In genomic region chr5:35954175-35954574, GRCh38 we compare ENCODE assay signal across 29 cellular contexts. TPM values are rescaled to one million over a fixed set of nuclear protein-coding genes. Genes with fewer than 3 reads are reported as not detected.
DNase-seq lines count a peak whose midpoint lies in the region; ATAC-seq and TF ChIP-seq lines count a peak whose summit lies in the region.
"Had no signal": no experiment of that assay in that cellular context is flagged by ENCODE, and none has a peak within 500 bp of the region (broad histone marks: within the 10 kb centered on the region; RNA-seq: fewer than 3 reads in every experiment).

No MANE protein-coding gene starts in this region.

- peaks cover 4% of the 10 kb centered on the region for H3K4me1 Mint-ChIP-seq in activated CD4-positive, alpha-beta T cell treated with anti-CD3 and anti-CD28 coated beads for 36 hours
- H3K4me1 Mint-ChIP-seq in CD4-positive, alpha-beta T cell (ENCODE audit: low read depth) = peaks cover 9% of the 10 kb centered on the region
- H3K4me1 Mint-ChIP-seq in WTC11 = no peaks in the 10 kb centered on the region
- H3K4me1 Mint-ChIP-seq: activated B cell treated with CpG ODN at 0.5 μM for 24 hours, B cell, neural crest cell had no signal

- POLR2A ChIA-PET in activated CD4-positive, alpha-beta T cell treated with anti-CD3 and anti-CD28 coated beads for 36 hours (lab: Charles Lee) = interaction anchor here (0.6 kb wide), 1 partner anchor 45 kb away, joined by 3 read pairs; no protein-coding TSS in a partner anchor
- POLR2A ChIA-PET in CD4-positive, alpha-beta T cell (lab: Charles Lee) = no interaction called here
- POLR2A ChIA-PET in WTC11 (lab: Charles Lee) = no interaction called here

- peaks cover 3% of the 10 kb centered on the region for H3K9me3 Mint-ChIP-seq in activated CD4-positive, alpha-beta T cell treated with anti-CD3 and anti-CD28 coated beads for 36 hours (ENCODE audit: low read depth)
- H3K9me3 Mint-ChIP-seq in CD4-positive, alpha-beta T cell = peaks cover 5% of the 10 kb centered on the region
- H3K9me3 Mint-ChIP-seq in WTC11 = no peaks in the 10 kb centered on the region

- TF ChIP-seq CTCF in CD4-positive, alpha-beta T cell (IDR thresholded peaks at IDR 0.05) = no peak
- TF ChIP-seq CTCF in WTC11 (IDR thresholded peaks at IDR 0.05) = no peak

- peak; percentile 72 for ATAC-seq in activated CD4-positive, alpha-beta T cell treated with anti-CD3 and anti-CD28 coated beads for 36 hours
- ATAC-seq in CD4-positive, alpha-beta T cell (ENCODE audit: poor library complexity) = peak; percentile 86
- ATAC-seq in WTC11 = peak; percentile 96
- ATAC-seq in HG02763 (IDR thresholded peaks at IDR 0.05; ENCODE audit: unreplicated experiment) = no peak
- ATAC-seq: PC-3 had no signal

- H3K36me3 Mint-ChIP-seq in activated CD4-positive, alpha-beta T cell treated with anti-CD3 and anti-CD28 coated beads for 36 hours (ENCODE audit: low read depth) = no peaks in the 10 kb centered on the region
- H3K36me3 Mint-ChIP-seq in CD4-positive, alpha-beta T cell (ENCODE audit: low read depth) = no peaks in the 10 kb centered on the region
- no peaks in the 10 kb centered on the region for H3K36me3 Mint-ChIP-seq in WTC11

- no peaks in the 10 kb centered on the region for H3K9me3 ChIP-seq in CD4-positive, alpha-beta T cell (ENCODE audit: control insufficient read depth, low read length)
- H3K9me3 ChIP-seq: adrenal gland, prostate gland, SJCRH30, uterus had no signal

- peaks cover 55% of the 10 kb centered on the region for H3K27me3 ChIP-seq in CD4-positive, alpha-beta T cell (ENCODE audit: control insufficient read depth, insufficient read depth, low read length)
- H3K27me3 ChIP-seq: adrenal gland, breast epithelium, SJCRH30, uterus had no signal

- no peak overlapping the region for H3K27ac Mint-ChIP-seq in activated CD4-positive, alpha-beta T cell treated with anti-CD3 and anti-CD28 coated beads for 36 hours
- no peak overlapping the region for H3K27ac Mint-ChIP-seq in CD4-positive, alpha-beta T cell
- no peak overlapping the region for H3K27ac Mint-ChIP-seq in WTC11
- H3K27ac Mint-ChIP-seq: activated B cell treated with CpG ODN at 0.5 μM for 24 hours, B cell had no signal

- H3K4me3 Mint-ChIP-seq in activated CD4-positive, alpha-beta T cell treated with anti-CD3 and anti-CD28 coated beads for 36 hours = no peak overlapping the region
- H3K4me3 Mint-ChIP-seq in CD4-positive, alpha-beta T cell = no peak overlapping the region
- no peak overlapping the region for H3K4me3 Mint-ChIP-seq in WTC11
- H3K4me3 Mint-ChIP-seq: activated B cell treated with CpG ODN at 0.5 μM for 24 hours, B cell, neural crest cell had no signal

- H3K27me3 Mint-ChIP-seq in activated CD4-positive, alpha-beta T cell treated with anti-CD3 and anti-CD28 coated beads for 36 hours = peaks cover 34% of the 10 kb centered on the region
- peaks cover 50% of the 10 kb centered on the region for H3K27me3 Mint-ChIP-seq in CD4-positive, alpha-beta T cell
- H3K27me3 Mint-ChIP-seq in WTC11 (ENCODE audit: low read depth) = peaks cover 26% of the 10 kb centered on the region
- H3K27me3 Mint-ChIP-seq: activated B cell treated with CpG ODN at 0.5 μM for 24 hours had no signal

- DNase-seq in activated CD4-positive, alpha-beta T cell treated with anti-CD3 and anti-CD28 coated beads for 36 hours = peak; percentile 42
- DNase-seq in activated CD4-positive, alpha-beta T cell treated with anti-CD3 and anti-CD28 coated beads for 1 hour = no peak
- DNase-seq in CD4-positive, alpha-beta T cell = peak in 3 of 10 experiments; percentile 0 to 15 (median 2)
- DNase-seq in WTC11 (ENCODE audit: low spot score) (peak; percentile 47), iPS-NIHi7 (ENCODE audit: extremely low spot score) (peak; percentile 27), NCI-H69 (lab: John Stamatoyannopoulos, UW) (no peak), SHP77 treated with DMSO at 0.1 percent for 48 hours (lab: John Stamatoyannopoulos, UW) (no peak)
- DNase-seq: 8988T; activated B cell treated with CpG ODN at 0.5 μM for 24 hours; adrenal gland; DMS 273 treated with DMSO at 0.1 percent for 48 hours; foreskin fibroblast; HCEC 1CT; hypothalamus; mesenchymal stem cell; NCI-H1417 treated with DMSO at 0.1 percent for 48 hours; NCI-H2171; NCI-H526 treated with DMSO at 0.1 percent for 48 hours; PC-3; SJCRH30; stimulated activated CD4-positive, alpha-beta T cell treated with anti-CD3 and anti-CD28 coated beads, Interleukin-2, amount 100 ng/mL, for 48 hours; substantia nigra; uterus had no signal

- H3K27ac ChIP-seq in CD4-positive, alpha-beta T cell (ENCODE audit: low read depth, low read length) = no peak overlapping the region
- H3K27ac ChIP-seq: adrenal gland, breast epithelium, prostate gland, SJCRH30, uterus had no signal

- intact Hi-C loops in activated CD4-positive, alpha-beta T cell treated with anti-CD3 and anti-CD28 coated beads for 36 hours (cut with DNase I, micrococcal nuclease) = no loop called here
- intact Hi-C loops in CD4-positive, alpha-beta T cell (cut with DNase I, micrococcal nuclease) = no loop called here

- CTCF ChIA-PET in activated CD4-positive, alpha-beta T cell treated with anti-CD3 and anti-CD28 coated beads for 36 hours (lab: Charles Lee) = interaction anchor here (1.5 to 1.8 kb wide), 2 partner anchors 9 to 28 kb away, joined by 5 to 6 read pairs; no protein-coding TSS in a partner anchor
- CTCF ChIA-PET in CD4-positive, alpha-beta T cell (lab: Charles Lee) = no interaction called here
- CTCF ChIA-PET in WTC11 (lab: Charles Lee) = interaction anchor here (0.6 to 1.0 kb wide), 2 partner anchors 35 to 65 kb away, joined by 3 to 4 read pairs; no protein-coding TSS in a partner anchor

TF ChIP-seq in WTC11, 78 proteins besides CTCF, POLR2A, EP300 and RAD21:
- no peak for TF ChIP-seq NR2C2 (CRISPR knock-in tag; IDR thresholded peaks at IDR 0.05)
- TF ChIP-seq E2F5 (CRISPR knock-in tag; IDR thresholded peaks at IDR 0.05) = no peak
- no peak for TF ChIP-seq TP53 (CRISPR knock-in tag; IDR thresholded peaks at IDR 0.05)
- no peak for TF ChIP-seq CBFB (CRISPR knock-in tag; IDR thresholded peaks at IDR 0.05; ENCODE audit: low read depth)
- no peak for TF ChIP-seq SMAD3 (CRISPR knock-in tag; IDR thresholded peaks at IDR 0.05; ENCODE audit: borderline replicate concordance)
- TF ChIP-seq ZMAT4 (CRISPR knock-in tag; IDR thresholded peaks at IDR 0.05) = no peak
- no peak for TF ChIP-seq KAT7 (CRISPR knock-in tag; IDR thresholded peaks at IDR 0.05; ENCODE audit: borderline replicate concordance)
- TF ChIP-seq FOXP1 (CRISPR knock-in tag; IDR thresholded peaks at IDR 0.05; ENCODE audit: borderline replicate concordance) = no peak

RNA-seq across cellular contexts. Expression of gene CAPSL, which starts 15.8 kb away (rescaled TPM):
- total RNA-seq in activated CD4-positive, alpha-beta T cell treated with anti-CD3 and anti-CD28 coated beads for 36 hours = 1 to 10 TPM; 1.0 to 1.7 TPM
- total RNA-seq in CD4-positive, alpha-beta T cell = not detected
- total RNA-seq in WTC11 (2021) = not detected in 3 replicates
- total RNA-seq: activated B cell treated with CpG ODN at 0.5 μM for 24 hours, adrenal gland, B cell, breast epithelium, neural crest cell, prostate gland, SJCRH30 had no signal

RNA-seq across cellular contexts. Expression of gene UGT3A1, which starts 37.0 kb away (rescaled TPM):
- not detected for total RNA-seq in activated CD4-positive, alpha-beta T cell treated with anti-CD3 and anti-CD28 coated beads for 36 hours
- total RNA-seq in CD4-positive, alpha-beta T cell = not detected
- total RNA-seq in WTC11 (2021) = 2.0 to 2.7 TPM (median 2.1 TPM) in 3 replicates
- total RNA-seq: activated B cell treated with CpG ODN at 0.5 μM for 24 hours, adrenal gland, B cell, breast epithelium, M059J, neural crest cell, PC-3, uterus had no signal

Comparison
In these comparisons a context has a peak if more than half of its experiments do, and no peak if none do; other contexts are left out.
1. DNase-seq: peak in activated CD4-positive, alpha-beta T cell treated with anti-CD3 and anti-CD28 coated beads for 36 hours (single experiment), WTC11 (single experiment) and iPS-NIHi7 (single experiment); none in activated CD4-positive, alpha-beta T cell treated with anti-CD3 and anti-CD28 coated beads for 1 hour (single experiment), NCI-H69 (single experiment) and SHP77 treated with DMSO at 0.1 percent for 48 hours (single experiment).